8 cellular contexts compared by ENCODE assay signal in the genomic region with DNA sequence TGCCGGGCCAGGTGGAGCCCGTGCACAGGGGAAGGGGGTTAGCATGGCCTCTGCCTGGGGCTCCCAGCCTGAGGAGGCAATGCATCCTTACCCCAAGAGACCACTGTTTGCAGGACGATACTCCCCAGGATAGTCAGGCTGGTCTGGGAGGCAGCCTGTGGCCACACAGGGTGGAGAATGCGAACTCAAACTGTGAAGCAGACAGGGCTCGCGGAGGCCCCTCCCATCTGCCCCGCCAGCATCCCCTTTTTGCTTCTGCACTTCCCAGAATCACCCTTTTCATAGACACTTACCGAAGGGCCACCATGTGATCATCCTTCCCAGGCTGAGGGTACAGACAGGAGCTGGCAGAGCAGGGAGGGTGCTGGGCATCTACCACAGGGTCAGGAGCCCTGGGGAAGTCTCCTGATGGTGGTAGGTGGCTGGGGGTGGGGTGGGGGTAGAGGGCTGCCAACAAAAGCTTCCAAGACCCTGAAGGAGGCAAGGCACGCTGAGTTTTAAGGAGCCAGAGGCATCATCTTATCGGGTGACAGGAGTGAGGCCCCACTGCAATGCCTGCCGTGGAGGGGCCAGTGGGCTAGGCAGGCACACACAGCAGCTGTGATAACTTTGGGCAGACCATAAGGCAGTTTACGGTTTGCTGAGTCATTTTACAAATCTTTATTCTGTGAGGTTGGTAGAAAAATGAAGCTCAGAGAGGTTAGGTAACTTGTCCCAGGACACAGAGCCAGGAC. TPM values are rescaled to one million over a fixed set of nuclear protein-coding genes. Genes with fewer than 3 reads are reported as not detected.
A peak's percentile ranks its signal among the peaks of the same experiment; 100 is the strongest.
DNase-seq lines count a peak whose midpoint lies in the region; ATAC-seq and TF ChIP-seq lines count a peak whose summit lies in the region.

No MANE protein-coding gene starts in this region.

- DNase-seq in GM13976 (ENCODE audit: low spot score) (peak; percentile 49), IMR-90 (no peak), colonic mucosa (peak; percentile 52), NCI-H1092 treated with DMSO at 0.1 percent for 48 hours (lab: John Stamatoyannopoulos, UW) (no peak), type B pancreatic cell (ENCODE audit: extremely low spot score, unreplicated experiment) (no peak), NCI-H146 treated with DMSO at 0.1 percent for 48 hours (lab: John Stamatoyannopoulos, UW; ENCODE audit: unreplicated experiment) (no peak)
- no peak for DNase-seq in natural killer cell treated with Interleukin-12 subunit alpha and Interleukin-12 subunit beta and Interleukin-15 and Interleukin-18, amount 100 ng/mL, for 72 hours (ENCODE audit: low spot score)

- no peak overlapping the region for H3K4me3 ChIP-seq in IMR-90 (ENCODE audit: insufficient read depth, low read depth, low read length)
- peak overlapping the region; percentile 24 for H3K4me3 ChIP-seq in colonic mucosa

- no peak overlapping the region for H3K23ac ChIP-seq in IMR-90 (ENCODE audit: low read depth, low read length)

- H3K4me2 ChIP-seq in IMR-90 (ENCODE audit: low read depth, low read length), result no peak overlapping the region

- no peak overlapping the region for H2AK9ac ChIP-seq in IMR-90 (replicated peaks; ENCODE audit: low read depth, low read length, poor library complexity)

- dilution Hi-C loops in IMR-90 (cut with HindIII; ENCODE audit: low sequenced_read_pairs, unreplicated experiment), result no loop called here

- ATAC-seq in IMR-90 (ENCODE audit: low read depth) (no peak), GM18909 (IDR thresholded peaks at IDR 0.05; ENCODE audit: poor library complexity, unreplicated experiment) (no peak)
- ATAC-seq in natural killer cell treated with Interleukin-12 subunit alpha and Interleukin-12 subunit beta and Interleukin-15 and Interleukin-18, amount 100 ng/mL, for 72 hours, result peak in 1 of 2 donors; percentile 34

- no peak overlapping the region for H2BK5ac ChIP-seq in IMR-90 (ENCODE audit: low read depth, low read length, poor library complexity, severe bottlenecking)

- POLR2A ChIA-PET in IMR-90 (lab: Charles Lee; ENCODE audit: unreplicated experiment), result no interaction called here

- H3K79me1 ChIP-seq in IMR-90 (ENCODE audit: low read depth in 1 of 2, low read length in 2 of 2), result no peaks in the 10 kb centered on the region

- H2AK5ac ChIP-seq in IMR-90 (ENCODE audit: low read depth, low read length), result peak overlapping the region; percentile 20; the same call in 1 of the 2 replicates

- peak overlapping the region; percentile 73 for H3K4me3 Mint-ChIP-seq in natural killer cell treated with Interleukin-12 subunit alpha and Interleukin-12 subunit beta and Interleukin-15 and Interleukin-18, amount 100 ng/mL, for 72 hours
- H3K4me3 Mint-ChIP-seq in type B pancreatic cell, result no peak overlapping the region

- H3K4me1 ChIP-seq in IMR-90 (ENCODE audit: control insufficient read depth, insufficient read depth, low read length) (peaks cover 12% of the 10 kb centered on the region; the same call in 1 of the 2 replicates), colonic mucosa (peaks cover 3% of the 10 kb centered on the region)

- H3K14ac ChIP-seq in IMR-90 (replicated peaks; ENCODE audit: low read depth, low read length), result no peak overlapping the region

- no peaks in the 10 kb centered on the region for H3K9me3 ChIP-seq in IMR-90 (ENCODE audit: control insufficient read depth, insufficient read depth, low read length)
- H3K9me3 ChIP-seq in colonic mucosa, result no peaks in the 10 kb centered on the region

- H3K27me3 ChIP-seq in IMR-90 (ENCODE audit: control insufficient read depth, insufficient read depth, low read length), result no peaks in the 10 kb centered on the region; the same call in 1 of the 2 replicates
- H3K27me3 ChIP-seq in colonic mucosa, result no peaks in the 10 kb centered on the region

- H3K9ac ChIP-seq in IMR-90 (ENCODE audit: low read depth, low read length) (no peak overlapping the region), colonic mucosa (ENCODE audit: low read depth in 2 of 2, low read length in 2 of 2) (peak overlapping the region; percentile 52 to 66)

- H3K4me1 Mint-ChIP-seq in natural killer cell treated with Interleukin-12 subunit alpha and Interleukin-12 subunit beta and Interleukin-15 and Interleukin-18, amount 100 ng/mL, for 72 hours (ENCODE audit: low read depth in 2 of 2), result peaks cover 49 to 59% of the 10 kb centered on the region in 2 donors
- peaks cover 19% of the 10 kb centered on the region for H3K4me1 Mint-ChIP-seq in type B pancreatic cell (ENCODE audit: unreplicated experiment)

- CTCF ChIA-PET in IMR-90 (lab: Yijun Ruan, JAX), result interaction anchor here (0.8 kb wide), 1 partner anchor 244 kb away, joined by 3 read pairs; no protein-coding TSS in a partner anchor

- no TSS peak for BruUV-seq in IMR-90 (replicated peaks; lab: Mats Ljungman, UMichigan)

- H3K18ac ChIP-seq in IMR-90 (ENCODE audit: low read depth, low read length), result no peak overlapping the region

- H4K8ac ChIP-seq in IMR-90 (ENCODE audit: low read depth in 2 of 2, low read length in 2 of 2), result no peak overlapping the region

- no peak overlapping the region for H2BK15ac ChIP-seq in IMR-90 (ENCODE audit: low read depth, low read length)

- H2BK120ac ChIP-seq in IMR-90 (ENCODE audit: low read depth, low read length), result no peak overlapping the region

- H2BK20ac ChIP-seq in IMR-90 (ENCODE audit: low read depth, low read length), result no peak overlapping the region

- H2AFZ ChIP-seq in IMR-90 (replicated peaks; ENCODE audit: low read length, poor library complexity), result peak overlapping the region; percentile 21

- H3K4ac ChIP-seq in IMR-90 (ENCODE audit: low read depth, low read length), result no peak overlapping the region

- H3K36me3 ChIP-seq in IMR-90 (ENCODE audit: control insufficient read depth, insufficient read depth, low read length) (no peaks in the 10 kb centered on the region), colonic mucosa (no peaks in the 10 kb centered on the region)

- H3K36me3 Mint-ChIP-seq in natural killer cell treated with Interleukin-12 subunit alpha and Interleukin-12 subunit beta and Interleukin-15 and Interleukin-18, amount 100 ng/mL, for 72 hours, result no peaks in the 10 kb centered on the region
- H3K36me3 Mint-ChIP-seq in type B pancreatic cell, result no peaks in the 10 kb centered on the region

- no peaks in the 10 kb centered on the region for H3K9me3 Mint-ChIP-seq in natural killer cell treated with Interleukin-12 subunit alpha and Interleukin-12 subunit beta and Interleukin-15 and Interleukin-18, amount 100 ng/mL, for 72 hours
- no peaks in the 10 kb centered on the region for H3K9me3 Mint-ChIP-seq in type B pancreatic cell

- H4K91ac ChIP-seq in IMR-90 (ENCODE audit: insufficient read depth, low read depth, low read length), result no peak overlapping the region

- H3K27me3 Mint-ChIP-seq in natural killer cell treated with Interleukin-12 subunit alpha and Interleukin-12 subunit beta and Interleukin-15 and Interleukin-18, amount 100 ng/mL, for 72 hours, result no peaks in the 10 kb centered on the region
- no peaks in the 10 kb centered on the region for H3K27me3 Mint-ChIP-seq in type B pancreatic cell

- intact Hi-C loops in IMR-90 (cut with micrococcal nuclease) (loop anchor here (1.0 to 2.0 kb wide), 4 partner anchors 31 to 213 kb away; partner anchors contain the start of gene BTG2), colonic mucosa (cut with DNase I) (loop anchor here (2.0 to 5.0 kb wide), 3 partner anchors 33 to 169 kb away; partner anchors contain the start of gene BTG2)

- TF ChIP-seq CTCF in GM13976 (IDR thresholded peaks at IDR 0.05; ENCODE audit: borderline replicate concordance, control extremely low read depth, extremely low read depth, insufficient read depth, missing control alignments) (no peak), IMR-90 (conservative IDR thresholded peaks at IDR 0.05; ENCODE audit: low read depth, low read length) (no peak), colonic mucosa (IDR thresholded peaks at IDR 0.05) (no peak), type B pancreatic cell (conservative IDR thresholded peaks at IDR 0.05) (no peak)

- 77% methylated on average over 7 of the region's 12 CpGs; no CpG with 5 or more reads in 1 of the 2 experiments for WGBS in IMR-90 (ENCODE audit: extremely low coverage in 2 of 2, insufficient read length in 1 of 2), 2 experiments

- no peaks in the 10 kb centered on the region; the same call in 1 of the 2 replicates for H3K9me1 ChIP-seq in IMR-90 (ENCODE audit: insufficient read depth, low read length)

- TF ChIP-seq POLR2A in IMR-90 (IDR thresholded peaks at IDR 0.05; ENCODE audit: low read depth, low read length), result no peak

- H3K56ac ChIP-seq in IMR-90 (ENCODE audit: extremely low read depth, insufficient read depth, low read length), result no peak overlapping the region

- H3K27ac ChIP-seq in IMR-90 (ENCODE audit: insufficient read depth, low read length) (no peak overlapping the region), colonic mucosa (peak overlapping the region; percentile 58)

- no peak for TF ChIP-seq RAD21 in IMR-90 (IDR thresholded peaks at IDR 0.05; ENCODE audit: low read length)

- H3K27ac Mint-ChIP-seq in natural killer cell treated with Interleukin-12 subunit alpha and Interleukin-12 subunit beta and Interleukin-15 and Interleukin-18, amount 100 ng/mL, for 72 hours, result peak overlapping the region; percentile 67 to 74
- no peak overlapping the region for H3K27ac Mint-ChIP-seq in type B pancreatic cell

- H4K5ac ChIP-seq in IMR-90 (ENCODE audit: low read depth, low read length), result no peak overlapping the region

- H4K20me1 ChIP-seq in IMR-90 (ENCODE audit: insufficient read depth, low read length), result no peaks in the 10 kb centered on the region

- in situ Hi-C loops in GM13976 (cut with MboI; ENCODE audit: low sequenced_read_pairs, unreplicated experiment), result loop anchor here (5.0 to 10.0 kb wide), 2 partner anchors 63 to 211 kb away; no protein-coding TSS in a partner anchor
- in situ Hi-C loops in IMR-90 (cut with MboI; ENCODE audit: low sequenced_read_pairs), result loop anchor here (5.0 to 10.0 kb wide), 3 partner anchors 63 to 213 kb away; no protein-coding TSS in a partner anchor

RNA-seq across cellular contexts. Expression of gene BTG2, which starts 31.3 kb away (rescaled TPM):
- total RNA-seq in IMR-90 (2012; rRNA removed) (8.4 and 10.3 TPM in 2 replicates), colonic mucosa (10 to 100 TPM; 66.4 to 88.0 TPM), type B pancreatic cell (ENCODE audit: low replicate concordance) (49.8 and 147 TPM in 2 replicates)
- polyA plus RNA-seq in IMR-90 (2012; rRNA removed), result 10.7 and 18.8 TPM in 2 replicates
- 4.9 and 23.6 TPM in 2 replicates for polyA plus RNA-seq in IMR-90 (2012; cell fraction: cytosol; rRNA removed)
- 18.8 and 39.4 TPM in 2 replicates for polyA plus RNA-seq in IMR-90 (2012; cell fraction: nucleus; rRNA removed; ENCODE audit: low replicate concordance)
- total RNA-seq in natural killer cell treated with Interleukin-12 subunit alpha and Interleukin-12 subunit beta and Interleukin-15 and Interleukin-18, amount 100 ng/mL, for 72 hours, result 100 to 1,000 TPM in 1 of 2 donors, 10 to 100 TPM in 1; 82.6 to 157 TPM

RNA-seq across cellular contexts. Expression of gene CHIT1, which starts 44.6 kb away (rescaled TPM):
- total RNA-seq in IMR-90 (2012; rRNA removed), result not detected in 2 replicates
- polyA plus RNA-seq in IMR-90 (2012; rRNA removed), result not detected in 2 replicates
- polyA plus RNA-seq in IMR-90 (2012; cell fraction: cytosol; rRNA removed), result not detected in 2 replicates
- not detected in 2 replicates for polyA plus RNA-seq in IMR-90 (2012; cell fraction: nucleus; rRNA removed; ENCODE audit: low replicate concordance)
- total RNA-seq in colonic mucosa, result under 1 TPM in 1 of 2 donors, not detected in 1; 0.30 TPM
- total RNA-seq in natural killer cell treated with Interleukin-12 subunit alpha and Interleukin-12 subunit beta and Interleukin-15 and Interleukin-18, amount 100 ng/mL, for 72 hours, result 1 to 10 TPM in 1 of 2 donors, under 1 TPM in 1; 0.36 to 3.8 TPM
- not detected in 2 replicates for total RNA-seq in type B pancreatic cell (ENCODE audit: low replicate concordance)

Comparison
In these comparisons a context has a peak if more than half of its experiments do, and no peak if none do; other contexts are left out.
1. DNase-seq: peak in GM13976 (single experiment) and colonic mucosa (single experiment); none in IMR-90 (single experiment), natural killer cell treated with Interleukin-12 subunit alpha and Interleukin-12 subunit beta and Interleukin-15 and Interleukin-18, amount 100 ng/mL, for 72 hours (single experiment), NCI-H1092 treated with DMSO at 0.1 percent for 48 hours (single experiment), type B pancreatic cell (single experiment) and NCI-H146 treated with DMSO at 0.1 percent for 48 hours (single experiment).